8 cellular contexts compared by ENCODE assay signal in genomic region chr6:157989541-157990289, GRCh38. TPM values are rescaled to one million over a fixed set of nuclear protein-coding genes. Genes with fewer than 3 reads are reported as not detected.
DNase-seq lines count a peak whose midpoint lies in the region; ATAC-seq and TF ChIP-seq lines count a peak whose summit lies in the region.

No MANE protein-coding gene starts in this region.

- H3K9me3 Mint-ChIP-seq in WTC11, result peaks cover 6% of the 10 kb centered on the region

- TF ChIP-seq RAD21 in Ishikawa (IDR thresholded peaks at IDR 0.05; ENCODE audit: low read depth), result no peak

- no peak for TF ChIP-seq EP300 in Ishikawa (IDR thresholded peaks at IDR 0.05; ENCODE audit: borderline replicate concordance)

- ATAC-seq in WTC11, result peak; percentile 11; the same call in 1 of the 2 replicates
- peak; percentile 38 for ATAC-seq in sciatic nerve
- ATAC-seq in GM21786 (IDR thresholded peaks at IDR 0.05; ENCODE audit: unreplicated experiment), result no peak

- no peak overlapping the region for H3K27ac Mint-ChIP-seq in WTC11

- POLR2A ChIA-PET in WTC11 (lab: Charles Lee), result no interaction called here

- no peaks in the 10 kb centered on the region for H3K27me3 ChIP-seq in H7 (ENCODE audit: control insufficient read depth, insufficient read depth, low read length)

- peaks cover 65% of the 10 kb centered on the region for H3K4me1 Mint-ChIP-seq in WTC11

- no peaks in the 10 kb centered on the region for H3K27me3 Mint-ChIP-seq in WTC11 (ENCODE audit: low read depth)

- no peak for TF ChIP-seq CTCF in WTC11 (IDR thresholded peaks at IDR 0.05)

- no peak overlapping the region for H3K4me3 ChIP-seq in H7 (ENCODE audit: insufficient read depth, low read depth, low read length)

- DNase-seq in C1 segment of cervical spinal cord (lab: John Stamatoyannopoulos, UW) (peak in 11 of 14 donors; percentile 38 to 95 (median 56)), WTC11 (ENCODE audit: low spot score) (no peak), glomerular visceral epithelial cell (ENCODE audit: extremely low spot score) (peak; percentile 96), sciatic nerve (ENCODE audit: low spot score) (peak; percentile 65), H7 (no peak)
- no peak for DNase-seq in activated CD4-positive, CD25-positive, alpha-beta regulatory T cell (lab: John Stamatoyannopoulos, UW)

- intact Hi-C loops in sciatic nerve (cut with DNase I), result no loop called here

- no peaks in the 10 kb centered on the region for H3K36me3 ChIP-seq in H7 (replicated peaks; ENCODE audit: control insufficient read depth, insufficient read depth, low read length)

- H3K4me3 Mint-ChIP-seq in WTC11, result no peak overlapping the region

- H3K36me3 Mint-ChIP-seq in WTC11, result 0 out of 2 replicates have a peak, but pooled peaks cover 6% of the 10 kb centered on the region

- CTCF ChIA-PET in WTC11 (lab: Charles Lee), result interaction anchor here (0.6 to 1.5 kb wide), 3 partner anchors 17 to 82 kb away, joined by 5 to 6 read pairs (median 5); no protein-coding TSS in a partner anchor

TF ChIP-seq in Ishikawa, 13 proteins besides CTCF, POLR2A, EP300 and RAD21:
- peak; percentile 66 for TF ChIP-seq MAX (IDR thresholded peaks at IDR 0.05)
- TF ChIP-seq TCF12 (IDR thresholded peaks at IDR 0.05; ENCODE audit: low read depth), result peak; percentile 53; the same call in 1 of the 2 replicates
- TF ChIP-seq USF1 (IDR thresholded peaks at IDR 0.05), result no peak
- TF ChIP-seq NFIC (IDR thresholded peaks at IDR 0.05), result peak; percentile 87
- TF ChIP-seq FOXM1 (IDR thresholded peaks at IDR 0.05; ENCODE audit: borderline replicate concordance, low read depth), result no peak
- TF ChIP-seq REST (IDR thresholded peaks at IDR 0.05; ENCODE audit: low read depth), result no peak
- no peak for TF ChIP-seq YY1 (IDR thresholded peaks at IDR 0.05; ENCODE audit: low read depth)
- no peak for TF ChIP-seq CREB1 (IDR thresholded peaks at IDR 0.05; ENCODE audit: low read depth)
- peak; percentile 51; the same call in 1 of the 2 replicates for TF ChIP-seq TEAD4 (IDR thresholded peaks at IDR 0.05)
- TF ChIP-seq CEBPB (IDR thresholded peaks at IDR 0.05), result no peak
- peak; percentile 43; the same call in 1 of the 2 replicates for TF ChIP-seq EGR1 (IDR thresholded peaks at IDR 0.05)
- TF ChIP-seq ZBTB7A (IDR thresholded peaks at IDR 0.05; ENCODE audit: low read depth), result 0 out of 2 replicates have a peak, but pooled peaks have one; percentile 25
- no peak for TF ChIP-seq TAF1 (IDR thresholded peaks at IDR 0.05; ENCODE audit: low read depth)

TF ChIP-seq in WTC11, 78 proteins besides CTCF, POLR2A, EP300 and RAD21 (continues in another document):
- TF ChIP-seq TEAD1 (CRISPR knock-in tag; IDR thresholded peaks at IDR 0.05) (no peak), ZBTB43 (CRISPR knock-in tag; IDR thresholded peaks at IDR 0.05) (no peak), NFE2L1 (CRISPR knock-in tag; IDR thresholded peaks at IDR 0.05) (no peak), CBFB (CRISPR knock-in tag; IDR thresholded peaks at IDR 0.05; ENCODE audit: low read depth) (no peak), ZNF512 (CRISPR knock-in tag; IDR thresholded peaks at IDR 0.05; ENCODE audit: borderline replicate concordance) (no peak), GTF2I (CRISPR knock-in tag; conservative IDR thresholded peaks at IDR 0.05) (no peak), ZNF532 (CRISPR knock-in tag; IDR thresholded peaks at IDR 0.05; ENCODE audit: borderline replicate concordance) (no peak), ATF1 (CRISPR knock-in tag; IDR thresholded peaks at IDR 0.05) (no peak), ESRRA (CRISPR knock-in tag; IDR thresholded peaks at IDR 0.05; ENCODE audit: borderline replicate concordance) (no peak), NFATC4 (CRISPR knock-in tag; IDR thresholded peaks at IDR 0.05) (no peak), ETV6 (CRISPR knock-in tag; IDR thresholded peaks at IDR 0.05) (no peak), IRF1 (CRISPR knock-in tag; IDR thresholded peaks at IDR 0.05) (no peak), MXD4 (CRISPR knock-in tag; IDR thresholded peaks at IDR 0.05; ENCODE audit: borderline replicate concordance) (no peak), CREM (CRISPR knock-in tag; IDR thresholded peaks at IDR 0.05) (no peak)

RNA-seq across cellular contexts. Expression of gene SYNJ2, which starts 8.1 kb away (rescaled TPM):
- total RNA-seq in WTC11 (2021), result 11.8 to 15.3 TPM (median 12.4 TPM) in 3 replicates
- total RNA-seq in sciatic nerve, result 22.5 TPM
- 10.7 and 15.0 TPM in 2 replicates for total RNA-seq in H7 (2014; rRNA removed; shearing (Covaris generic))

Comparison
In these comparisons a context has a peak if more than half of its experiments do, and no peak if none do; other contexts are left out.
1. DNase-seq: peak in C1 segment of cervical spinal cord (11 of 14), glomerular visceral epithelial cell (single experiment) and sciatic nerve (single experiment); none in WTC11 (single experiment), activated CD4-positive, CD25-positive, alpha-beta regulatory T cell (0 of 4) and H7 (single experiment).